In the genomic region with DNA sequence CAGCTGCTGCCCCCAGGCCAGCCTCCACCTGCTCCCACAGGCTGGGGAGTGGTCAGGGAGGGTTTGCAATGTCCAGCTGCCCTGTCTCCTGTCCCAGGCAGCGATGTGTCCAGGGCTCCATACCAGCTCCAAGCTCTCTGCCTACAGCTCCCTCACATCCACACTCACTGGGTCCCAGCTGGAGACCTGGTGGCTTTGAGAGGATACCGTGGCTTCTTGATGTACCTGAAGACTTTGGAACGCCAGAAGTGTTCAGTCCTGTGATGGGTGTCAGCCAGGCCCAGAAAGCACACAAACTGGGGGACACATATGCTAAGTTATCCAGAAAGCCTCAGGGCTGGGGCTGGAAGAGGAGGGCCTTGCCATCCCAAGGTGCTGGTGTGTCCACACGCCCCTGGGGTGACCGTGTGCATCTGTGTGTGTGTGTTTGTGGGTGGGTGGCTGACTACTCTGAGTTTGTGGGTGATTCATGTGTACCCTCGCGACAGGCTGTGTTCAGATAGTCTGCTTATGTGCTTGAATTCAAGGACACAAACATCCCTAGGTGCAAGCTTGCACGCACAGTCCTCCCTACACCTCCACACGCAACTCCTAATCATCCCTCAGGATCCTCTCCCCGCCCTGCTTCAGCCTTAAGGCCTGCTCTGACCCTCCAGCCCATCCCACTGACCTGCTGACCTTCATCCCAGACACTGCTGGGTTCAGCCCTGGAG, we compare ENCODE assay signal across 1 cellular context.
A peak's percentile ranks its signal among the peaks of the same experiment; 100 is the strongest.
TF ChIP-seq lines count a peak whose summit lies in the region.

No MANE protein-coding gene starts in this region.

TF ChIP-seq in HepG2, 621 proteins besides CTCF, POLR2A, EP300 and RAD21 (continued from another document and continues in another):
- TF ChIP-seq DR1 (CRISPR knock-in tag; IDR thresholded peaks at IDR 0.05) (no peak), RARA (CRISPR knock-in tag; IDR thresholded peaks at IDR 0.05) (peak; percentile 72), IKZF1 (IDR thresholded peaks at IDR 0.05) (no peak), ZC3H4 (CRISPR knock-in tag; IDR thresholded peaks at IDR 0.05; ENCODE audit: borderline replicate concordance) (no peak; the same call in 1 of the 2 replicates), SALL1 (CRISPR knock-in tag; IDR thresholded peaks at IDR 0.05) (peak; percentile 52), EZH2 (conservative IDR thresholded peaks at IDR 0.05; ENCODE audit: low read depth, low read length) (no peak), ZNF446 (CRISPR knock-in tag; IDR thresholded peaks at IDR 0.05) (no peak), SCMH1 (CRISPR knock-in tag; IDR thresholded peaks at IDR 0.05; ENCODE audit: borderline replicate concordance) (no peak), ZNF143 (CRISPR knock-in tag; IDR thresholded peaks at IDR 0.05) (no peak), JDP2 (CRISPR knock-in tag; IDR thresholded peaks at IDR 0.05; ENCODE audit: borderline replicate concordance) (no peak), MBD4 (IDR thresholded peaks at IDR 0.05; ENCODE audit: borderline replicate concordance, low read length) (no peak), ATRX (CRISPR knock-in tag; IDR thresholded peaks at IDR 0.05; ENCODE audit: borderline replicate concordance) (no peak), ZBTB38 (CRISPR knock-in tag; IDR thresholded peaks at IDR 0.05) (no peak), ZNF326 (CRISPR knock-in tag; IDR thresholded peaks at IDR 0.05; ENCODE audit: borderline replicate concordance) (no peak), ZNF138 (CRISPR knock-in tag; IDR thresholded peaks at IDR 0.05; ENCODE audit: low read depth) (no peak), ZSCAN20 (CRISPR knock-in tag; IDR thresholded peaks at IDR 0.05; ENCODE audit: borderline replicate concordance) (no peak), ZNF224 (CRISPR knock-in tag; IDR thresholded peaks at IDR 0.05) (no peak), CBX1 (IDR thresholded peaks at IDR 0.05; ENCODE audit: low read depth) (no peak), ZNF552 (CRISPR knock-in tag; IDR thresholded peaks at IDR 0.05; ENCODE audit: borderline replicate concordance) (no peak), ZNF780A (CRISPR knock-in tag; IDR thresholded peaks at IDR 0.05) (no peak), ZNF121 (CRISPR knock-in tag; IDR thresholded peaks at IDR 0.05) (no peak), EHMT2 (IDR thresholded peaks at IDR 0.05; ENCODE audit: borderline replicate concordance, low read depth, low read length) (no peak), ZNF572 (CRISPR knock-in tag; IDR thresholded peaks at IDR 0.05) (peak; percentile 37; the same call in 1 of the 2 replicates), THYN1 (CRISPR knock-in tag; IDR thresholded peaks at IDR 0.05; ENCODE audit: borderline replicate concordance, low read depth) (no peak), XRCC5 (optimal IDR thresholded peaks at IDR 0.05; ENCODE audit: low read length) (no peak), ZKSCAN1 (IDR thresholded peaks at IDR 0.05; ENCODE audit: low read length) (no peak), DMAP1 (CRISPR knock-in tag; IDR thresholded peaks at IDR 0.05) (no peak), ZNF510 (CRISPR knock-in tag; IDR thresholded peaks at IDR 0.05; ENCODE audit: low read depth) (no peak), HNRNPUL1 (IDR thresholded peaks at IDR 0.05; ENCODE audit: low read depth, low read length) (no peak), KLF13 (CRISPR knock-in tag; IDR thresholded peaks at IDR 0.05) (no peak), SNAI1 (CRISPR knock-in tag; IDR thresholded peaks at IDR 0.05; ENCODE audit: borderline replicate concordance) (no peak), ZNF136 (CRISPR knock-in tag; IDR thresholded peaks at IDR 0.05; ENCODE audit: low read depth) (no peak), CCDC6 (CRISPR knock-in tag; IDR thresholded peaks at IDR 0.05) (peak; percentile 13; the same call in 1 of the 2 replicates), ZNF296 (CRISPR knock-in tag; conservative IDR thresholded peaks at IDR 0.05) (no peak), KLF15 (CRISPR knock-in tag; IDR thresholded peaks at IDR 0.05; ENCODE audit: borderline replicate concordance) (no peak), FOXK1 (CRISPR knock-in tag; IDR thresholded peaks at IDR 0.05; ENCODE audit: borderline replicate concordance, low read depth) (peak; percentile 20; the same call in 1 of the 2 replicates), PRMT3 (CRISPR knock-in tag; IDR thresholded peaks at IDR 0.05; ENCODE audit: borderline replicate concordance, low read depth) (0 out of 2 replicates have a peak, but pooled peaks have one; percentile 67), BHLHE40 (IDR thresholded peaks at IDR 0.05; ENCODE audit: low read length) (no peak), ZNF629 (CRISPR knock-in tag; conservative IDR thresholded peaks at IDR 0.05) (no peak), ELF4 (CRISPR knock-in tag; IDR thresholded peaks at IDR 0.05; ENCODE audit: borderline replicate concordance) (no peak), KLF11 (CRISPR knock-in tag; IDR thresholded peaks at IDR 0.05) (no peak), RBM22 (optimal IDR thresholded peaks at IDR 0.05; ENCODE audit: low read length) (no peak), ZNF703 (CRISPR knock-in tag; IDR thresholded peaks at IDR 0.05; ENCODE audit: borderline replicate concordance) (peak; percentile 54; the same call in 1 of the 2 replicates)
- TF ChIP-seq, protein P1, sequence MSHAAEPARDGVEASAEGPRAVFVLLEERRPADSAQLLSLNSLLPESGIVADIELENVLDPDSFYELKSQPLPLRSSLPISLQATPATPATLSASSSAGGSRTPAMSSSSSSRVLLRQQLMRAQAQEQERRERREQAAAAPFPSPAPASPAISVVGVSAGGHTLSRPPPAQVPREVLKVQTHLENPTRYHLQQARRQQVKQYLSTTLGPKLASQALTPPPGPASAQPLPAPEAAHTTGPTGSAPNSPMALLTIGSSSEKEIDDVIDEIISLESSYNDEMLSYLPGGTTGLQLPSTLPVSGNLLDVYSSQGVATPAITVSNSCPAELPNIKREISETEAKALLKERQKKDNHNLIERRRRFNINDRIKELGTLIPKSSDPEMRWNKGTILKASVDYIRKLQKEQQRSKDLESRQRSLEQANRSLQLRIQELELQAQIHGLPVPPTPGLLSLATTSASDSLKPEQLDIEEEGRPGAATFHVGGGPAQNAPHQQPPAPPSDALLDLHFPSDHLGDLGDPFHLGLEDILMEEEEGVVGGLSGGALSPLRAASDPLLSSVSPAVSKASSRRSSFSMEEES (CRISPR knock-in tag; IDR thresholded peaks at IDR 0.05), result no peak
- TF ChIP-seq, protein P2, sequence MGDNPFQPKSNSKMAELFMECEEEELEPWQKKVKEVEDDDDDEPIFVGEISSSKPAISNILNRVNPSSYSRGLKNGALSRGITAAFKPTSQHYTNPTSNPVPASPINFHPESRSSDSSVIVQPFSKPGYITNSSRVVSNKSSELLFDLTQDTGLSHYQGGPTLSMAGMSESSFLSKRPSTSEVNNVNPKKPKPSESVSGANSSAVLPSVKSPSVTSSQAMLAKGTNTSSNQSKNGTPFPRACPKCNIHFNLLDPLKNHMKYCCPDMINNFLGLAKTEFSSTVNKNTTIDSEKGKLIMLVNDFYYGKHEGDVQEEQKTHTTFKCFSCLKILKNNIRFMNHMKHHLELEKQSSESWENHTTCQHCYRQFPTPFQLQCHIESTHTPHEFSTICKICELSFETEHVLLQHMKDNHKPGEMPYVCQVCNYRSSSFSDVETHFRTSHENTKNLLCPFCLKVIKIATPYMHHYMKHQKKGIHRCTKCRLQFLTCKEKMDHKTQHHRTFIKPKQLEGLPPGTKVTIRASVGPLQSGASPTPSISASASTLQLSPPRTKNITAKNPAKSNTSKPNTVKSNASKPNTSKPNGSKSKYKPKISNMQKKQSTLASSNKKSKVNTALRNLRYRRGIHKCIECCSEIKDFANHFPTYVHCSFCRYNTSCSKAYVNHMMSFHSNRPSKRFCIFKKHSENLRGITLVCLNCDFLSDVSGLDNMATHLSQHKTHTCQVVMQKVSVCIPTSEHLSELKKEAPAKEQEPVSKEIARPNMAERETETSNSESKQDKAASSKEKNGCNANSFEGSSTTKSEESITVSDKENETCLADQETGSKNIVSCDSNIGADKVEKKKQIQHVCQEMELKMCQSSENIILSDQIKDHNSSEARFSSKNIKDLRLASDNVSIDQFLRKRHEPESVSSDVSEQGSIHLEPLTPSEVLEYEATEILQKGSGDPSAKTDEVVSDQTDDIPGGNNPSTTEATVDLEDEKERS (CRISPR knock-in tag; IDR thresholded peaks at IDR 0.05), result 0 out of 2 replicates have a peak, but pooled peaks have one; percentile 17
- TF ChIP-seq, protein P3, sequence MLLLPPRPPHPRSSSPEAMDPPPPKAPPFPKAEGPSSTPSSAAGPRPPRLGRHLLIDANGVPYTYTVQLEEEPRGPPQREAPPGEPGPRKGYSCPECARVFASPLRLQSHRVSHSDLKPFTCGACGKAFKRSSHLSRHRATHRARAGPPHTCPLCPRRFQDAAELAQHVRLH (CRISPR knock-in tag; IDR thresholded peaks at IDR 0.05; ENCODE audit: borderline replicate concordance, low read depth), result peak; percentile 24; the same call in 1 of the 2 replicates
- TF ChIP-seq, protein P4, sequence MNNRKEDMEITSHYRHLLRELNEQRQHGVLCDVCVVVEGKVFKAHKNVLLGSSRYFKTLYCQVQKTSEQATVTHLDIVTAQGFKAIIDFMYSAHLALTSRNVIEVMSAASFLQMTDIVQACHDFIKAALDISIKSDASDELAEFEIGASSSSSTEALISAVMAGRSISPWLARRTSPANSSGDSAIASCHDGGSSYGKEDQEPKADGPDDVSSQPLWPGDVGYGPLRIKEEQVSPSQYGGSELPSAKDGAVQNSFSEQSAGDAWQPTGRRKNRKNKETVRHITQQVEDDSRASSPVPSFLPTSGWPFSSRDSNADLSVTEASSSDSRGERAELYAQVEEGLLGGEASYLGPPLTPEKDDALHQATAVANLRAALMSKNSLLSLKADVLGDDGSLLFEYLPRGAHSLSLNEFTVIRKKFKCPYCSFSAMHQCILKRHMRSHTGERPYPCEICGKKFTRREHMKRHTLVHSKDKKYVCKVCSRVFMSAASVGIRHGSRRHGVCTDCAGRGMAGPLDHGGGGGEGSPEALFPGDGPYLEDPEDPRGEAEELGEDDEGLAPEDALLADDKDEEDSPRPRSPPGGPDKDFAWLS (CRISPR knock-in tag; IDR thresholded peaks at IDR 0.05; ENCODE audit: borderline replicate concordance), result no peak
- TF ChIP-seq, protein P5, sequence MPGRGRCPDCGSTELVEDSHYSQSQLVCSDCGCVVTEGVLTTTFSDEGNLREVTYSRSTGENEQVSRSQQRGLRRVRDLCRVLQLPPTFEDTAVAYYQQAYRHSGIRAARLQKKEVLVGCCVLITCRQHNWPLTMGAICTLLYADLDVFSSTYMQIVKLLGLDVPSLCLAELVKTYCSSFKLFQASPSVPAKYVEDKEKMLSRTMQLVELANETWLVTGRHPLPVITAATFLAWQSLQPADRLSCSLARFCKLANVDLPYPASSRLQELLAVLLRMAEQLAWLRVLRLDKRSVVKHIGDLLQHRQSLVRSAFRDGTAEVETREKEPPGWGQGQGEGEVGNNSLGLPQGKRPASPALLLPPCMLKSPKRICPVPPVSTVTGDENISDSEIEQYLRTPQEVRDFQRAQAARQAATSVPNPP (CRISPR knock-in tag; IDR thresholded peaks at IDR 0.05), result no peak
- TF ChIP-seq, protein P6, sequence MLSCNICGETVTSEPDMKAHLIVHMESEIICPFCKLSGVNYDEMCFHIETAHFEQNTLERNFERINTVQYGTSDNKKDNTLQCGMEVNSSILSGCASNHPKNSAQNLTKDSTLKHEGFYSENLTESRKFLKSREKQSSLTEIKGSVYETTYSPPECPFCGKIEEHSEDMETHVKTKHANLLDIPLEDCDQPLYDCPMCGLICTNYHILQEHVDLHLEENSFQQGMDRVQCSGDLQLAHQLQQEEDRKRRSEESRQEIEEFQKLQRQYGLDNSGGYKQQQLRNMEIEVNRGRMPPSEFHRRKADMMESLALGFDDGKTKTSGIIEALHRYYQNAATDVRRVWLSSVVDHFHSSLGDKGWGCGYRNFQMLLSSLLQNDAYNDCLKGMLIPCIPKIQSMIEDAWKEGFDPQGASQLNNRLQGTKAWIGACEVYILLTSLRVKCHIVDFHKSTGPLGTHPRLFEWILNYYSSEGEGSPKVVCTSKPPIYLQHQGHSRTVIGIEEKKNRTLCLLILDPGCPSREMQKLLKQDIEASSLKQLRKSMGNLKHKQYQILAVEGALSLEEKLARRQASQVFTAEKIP (CRISPR knock-in tag; IDR thresholded peaks at IDR 0.05; ENCODE audit: borderline replicate concordance), result no peak
- TF ChIP-seq, protein P7, sequence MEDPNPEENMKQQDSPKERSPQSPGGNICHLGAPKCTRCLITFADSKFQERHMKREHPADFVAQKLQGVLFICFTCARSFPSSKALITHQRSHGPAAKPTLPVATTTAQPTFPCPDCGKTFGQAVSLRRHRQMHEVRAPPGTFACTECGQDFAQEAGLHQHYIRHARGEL (CRISPR knock-in tag; IDR thresholded peaks at IDR 0.05), result no peak
- TF ChIP-seq, protein P8, sequence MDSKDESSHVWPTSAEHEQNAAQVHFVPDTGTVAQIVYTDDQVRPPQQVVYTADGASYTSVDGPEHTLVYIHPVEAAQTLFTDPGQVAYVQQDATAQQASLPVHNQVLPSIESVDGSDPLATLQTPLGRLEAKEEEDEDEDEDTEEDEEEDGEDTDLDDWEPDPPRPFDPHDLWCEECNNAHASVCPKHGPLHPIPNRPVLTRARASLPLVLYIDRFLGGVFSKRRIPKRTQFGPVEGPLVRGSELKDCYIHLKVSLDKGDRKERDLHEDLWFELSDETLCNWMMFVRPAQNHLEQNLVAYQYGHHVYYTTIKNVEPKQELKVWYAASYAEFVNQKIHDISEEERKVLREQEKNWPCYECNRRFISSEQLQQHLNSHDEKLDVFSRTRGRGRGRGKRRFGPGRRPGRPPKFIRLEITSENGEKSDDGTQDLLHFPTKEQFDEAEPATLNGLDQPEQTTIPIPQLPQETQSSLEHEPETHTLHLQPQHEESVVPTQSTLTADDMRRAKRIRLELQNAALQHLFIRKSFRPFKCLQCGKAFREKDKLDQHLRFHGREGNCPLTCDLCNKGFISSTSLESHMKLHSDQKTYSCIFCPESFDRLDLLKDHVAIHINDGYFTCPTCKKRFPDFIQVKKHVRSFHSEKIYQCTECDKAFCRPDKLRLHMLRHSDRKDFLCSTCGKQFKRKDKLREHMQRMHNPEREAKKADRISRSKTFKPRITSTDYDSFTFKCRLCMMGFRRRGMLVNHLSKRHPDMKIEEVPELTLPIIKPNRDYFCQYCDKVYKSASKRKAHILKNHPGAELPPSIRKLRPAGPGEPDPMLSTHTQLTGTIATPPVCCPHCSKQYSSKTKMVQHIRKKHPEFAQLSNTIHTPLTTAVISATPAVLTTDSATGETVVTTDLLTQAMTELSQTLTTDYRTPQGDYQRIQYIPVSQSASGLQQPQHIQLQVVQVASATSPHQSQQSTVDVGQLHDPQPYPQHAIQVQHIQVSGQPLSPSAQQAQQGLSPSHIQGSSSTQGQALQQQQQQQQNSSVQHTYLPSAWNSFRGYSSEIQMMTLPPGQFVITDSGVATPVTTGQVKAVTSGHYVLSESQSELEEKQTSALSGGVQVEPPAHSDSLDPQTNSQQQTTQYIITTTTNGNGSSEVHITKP (CRISPR knock-in tag; IDR thresholded peaks at IDR 0.05; ENCODE audit: low read depth), result no peak
- TF ChIP-seq, protein P9, sequence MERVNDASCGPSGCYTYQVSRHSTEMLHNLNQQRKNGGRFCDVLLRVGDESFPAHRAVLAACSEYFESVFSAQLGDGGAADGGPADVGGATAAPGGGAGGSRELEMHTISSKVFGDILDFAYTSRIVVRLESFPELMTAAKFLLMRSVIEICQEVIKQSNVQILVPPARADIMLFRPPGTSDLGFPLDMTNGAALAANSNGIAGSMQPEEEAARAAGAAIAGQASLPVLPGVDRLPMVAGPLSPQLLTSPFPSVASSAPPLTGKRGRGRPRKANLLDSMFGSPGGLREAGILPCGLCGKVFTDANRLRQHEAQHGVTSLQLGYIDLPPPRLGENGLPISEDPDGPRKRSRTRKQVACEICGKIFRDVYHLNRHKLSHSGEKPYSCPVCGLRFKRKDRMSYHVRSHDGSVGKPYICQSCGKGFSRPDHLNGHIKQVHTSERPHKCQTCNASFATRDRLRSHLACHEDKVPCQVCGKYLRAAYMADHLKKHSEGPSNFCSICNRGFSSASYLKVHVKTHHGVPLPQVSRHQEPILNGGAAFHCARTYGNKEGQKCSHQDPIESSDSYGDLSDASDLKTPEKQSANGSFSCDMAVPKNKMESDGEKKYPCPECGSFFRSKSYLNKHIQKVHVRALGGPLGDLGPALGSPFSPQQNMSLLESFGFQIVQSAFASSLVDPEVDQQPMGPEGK (CRISPR knock-in tag; IDR thresholded peaks at IDR 0.05), result no peak
